Comparison of ENCODE assay signal across 26 cellular contexts in the genomic region with DNA sequence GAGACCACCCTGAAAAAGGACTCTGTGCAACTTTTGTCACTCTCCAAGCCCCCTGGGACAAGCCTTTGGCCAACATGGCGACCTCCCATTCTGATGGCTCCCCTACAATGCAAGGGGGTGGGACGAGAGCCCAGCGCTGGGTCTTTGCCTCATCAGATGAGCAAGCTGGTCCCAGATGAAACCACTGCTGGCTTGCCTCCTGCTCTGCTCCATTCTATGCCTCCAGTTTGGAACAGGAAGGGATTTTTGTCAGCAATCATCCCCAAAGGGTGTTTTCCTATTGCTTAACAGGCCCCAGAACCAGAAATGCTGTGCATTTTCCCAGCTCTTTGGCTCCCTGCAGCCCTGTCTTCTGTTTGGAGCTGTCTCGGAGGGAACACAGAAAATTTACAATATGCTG.
DNase-seq lines count a peak whose midpoint lies in the region; ATAC-seq and TF ChIP-seq lines count a peak whose summit lies in the region.
"Had no signal": no experiment of that assay in that cellular context is flagged by ENCODE, and none has a peak within 500 bp of the region (broad histone marks: within the 10 kb centered on the region; RNA-seq: fewer than 3 reads in every experiment).

No MANE protein-coding gene starts in this region.

- no peak for TF ChIP-seq EP300 in gastroesophageal sphincter (IDR thresholded peaks at IDR 0.05)

- no peaks in the 10 kb centered on the region for H3K36me3 ChIP-seq in gastroesophageal sphincter
- H3K36me3 ChIP-seq: left lung, ovary, right lobe of liver, thoracic aorta had no signal

- H3K4me1 ChIP-seq in gastroesophageal sphincter = peaks cover 0 to 7% (median 0%) of the 10 kb centered on the region in 3 donors
- H3K4me1 ChIP-seq: right lobe of liver had no signal

- peaks cover 33% of the 10 kb centered on the region for H3K4me1 Mint-ChIP-seq in nephron
- H3K4me1 Mint-ChIP-seq in activated CD8-positive, alpha-beta memory T cell treated with anti-CD3 and anti-CD28 coated beads, Interleukin-2, amount 10 ng/mL, durations not matched to agents 7 days and 5 days = no peaks in the 10 kb centered on the region
- H3K4me1 Mint-ChIP-seq: activated CD4-positive, alpha-beta memory T cell treated with anti-CD3 and anti-CD28 coated beads, Interleukin-2, amount 10 ng/mL, durations not matched to agents 7 days and 5 days; activated naive CD8-positive, alpha-beta T cell treated with anti-CD3 and anti-CD28 coated beads, Interleukin-2, amount 10 ng/mL, durations not matched to agents 7 days and 5 days had no signal

- TF ChIP-seq POLR2A in gastroesophageal sphincter (IDR thresholded peaks at IDR 0.05) = no peak

- 52 to 71% methylated on average over 1 to 4 of the region's 4 CpGs for WGBS in gastroesophageal sphincter (ENCODE audit: low coverage in 1 of 2), 2 donors

- no peak overlapping the region for H3K4me3 Mint-ChIP-seq in nephron
- no peak overlapping the region for H3K4me3 Mint-ChIP-seq in activated CD8-positive, alpha-beta memory T cell treated with anti-CD3 and anti-CD28 coated beads, Interleukin-2, amount 10 ng/mL, durations not matched to agents 7 days and 5 days
- H3K4me3 Mint-ChIP-seq: activated CD4-positive, alpha-beta memory T cell treated with anti-CD3 and anti-CD28 coated beads, Interleukin-2, amount 10 ng/mL, durations not matched to agents 7 days and 5 days; activated naive CD8-positive, alpha-beta T cell treated with anti-CD3 and anti-CD28 coated beads, Interleukin-2, amount 10 ng/mL, durations not matched to agents 7 days and 5 days; natural killer cell treated with Interleukin-12 subunit alpha and Interleukin-12 subunit beta and Interleukin-15 and Interleukin-18, amount 100 ng/mL, for 72 hours had no signal

- no peaks in the 10 kb centered on the region for H3K9me3 Mint-ChIP-seq in nephron
- no peaks in the 10 kb centered on the region for H3K9me3 Mint-ChIP-seq in activated CD8-positive, alpha-beta memory T cell treated with anti-CD3 and anti-CD28 coated beads, Interleukin-2, amount 10 ng/mL, durations not matched to agents 7 days and 5 days (ENCODE audit: low read depth)
- H3K9me3 Mint-ChIP-seq: activated CD4-positive, alpha-beta memory T cell treated with anti-CD3 and anti-CD28 coated beads, Interleukin-2, amount 10 ng/mL, durations not matched to agents 7 days and 5 days; activated naive CD8-positive, alpha-beta T cell treated with anti-CD3 and anti-CD28 coated beads, Interleukin-2, amount 10 ng/mL, durations not matched to agents 7 days and 5 days had no signal

- peak overlapping the region; percentile 24 to 46 (median 44) for H3K27ac Mint-ChIP-seq in nephron
- H3K27ac Mint-ChIP-seq in activated CD8-positive, alpha-beta memory T cell treated with anti-CD3 and anti-CD28 coated beads, Interleukin-2, amount 10 ng/mL, durations not matched to agents 7 days and 5 days = no peak overlapping the region
- H3K27ac Mint-ChIP-seq: activated CD4-positive, alpha-beta memory T cell treated with anti-CD3 and anti-CD28 coated beads, Interleukin-2, amount 10 ng/mL, durations not matched to agents 7 days and 5 days; activated naive CD8-positive, alpha-beta T cell treated with anti-CD3 and anti-CD28 coated beads, Interleukin-2, amount 10 ng/mL, durations not matched to agents 7 days and 5 days; natural killer cell treated with Interleukin-12 subunit alpha and Interleukin-12 subunit beta and Interleukin-15 and Interleukin-18, amount 100 ng/mL, for 72 hours had no signal

- DNase-seq in Right ventricle myocardium inferior (ENCODE audit: missing footprints) (peak; percentile 85), cardiac septum (ENCODE audit: low spot score) (no peak), DMS53 (lab: John Stamatoyannopoulos, UW) (no peak)
- DNase-seq in effector CD8-positive, alpha-beta T cell (lab: John Stamatoyannopoulos, UW) = no peak
- DNase-seq in activated CD8-positive, alpha-beta memory T cell treated with anti-CD3 and anti-CD28 coated beads, Interleukin-2, amount 10 ng/mL, durations not matched to agents 7 days and 5 days = no peak
- DNase-seq: 8988T; activated CD4-positive, alpha-beta memory T cell treated with anti-CD3 and anti-CD28 coated beads, Interleukin-2, amount 10 ng/mL, durations not matched to agents 7 days and 5 days; activated effector memory CD4-positive, alpha-beta T cell treated with Interleukin-2 at 50 U/mL for 16 hours; activated naive CD8-positive, alpha-beta T cell treated with anti-CD3 and anti-CD28 coated beads, Interleukin-2, amount 10 ng/mL, durations not matched to agents 7 days and 5 days; dorsolateral prefrontal cortex; GDM1; left lung; NCI-H2029 treated with DMSO at 0.1 percent for 48 hours; NCI-H345; NCI-H774; ovary; right lobe of liver; SHP77; stimulated activated CD4-positive, alpha-beta T cell treated with anti-CD3 and anti-CD28 coated beads, Interleukin-4, amount 100 ng/mL, for 4 hours; stimulated activated naive CD4-positive, alpha-beta T cell had no signal

- no peak overlapping the region for H3K4me3 ChIP-seq in gastroesophageal sphincter
- H3K4me3 ChIP-seq: dorsolateral prefrontal cortex, K562, left lung, ovary, right lobe of liver, thoracic aorta had no signal

- ATAC-seq in Right ventricle myocardium inferior (peak; percentile 80), gastroesophageal sphincter (peak; percentile 57), HG03521 (IDR thresholded peaks at IDR 0.05; ENCODE audit: unreplicated experiment) (no peak)
- no peak for ATAC-seq in activated CD8-positive, alpha-beta memory T cell treated with anti-CD3 and anti-CD28 coated beads, Interleukin-2, amount 10 ng/mL, durations not matched to agents 7 days and 5 days
- ATAC-seq: K562; left lung; natural killer cell treated with Interleukin-12 subunit alpha and Interleukin-12 subunit beta and Interleukin-15 and Interleukin-18, amount 100 ng/mL, for 72 hours; right lobe of liver had no signal

- intact Hi-C loops in Right ventricle myocardium inferior (cut with DNase I) (no loop called here), cardiac septum (cut with DNase I) (no loop called here)

- CTCF ChIA-PET in activated CD8-positive, alpha-beta memory T cell treated with anti-CD3 and anti-CD28 coated beads, Interleukin-2, amount 10 ng/mL, durations not matched to agents 7 days and 5 days (lab: Charles Lee) = no interaction called here

- H3K9me3 ChIP-seq in gastroesophageal sphincter = no peaks in the 10 kb centered on the region
- H3K9me3 ChIP-seq: left lung, ovary, right lobe of liver, thoracic aorta had no signal

- no peaks in the 10 kb centered on the region for H3K27me3 ChIP-seq in gastroesophageal sphincter
- H3K27me3 ChIP-seq: left lung, ovary, right lobe of liver had no signal

- TF ChIP-seq CTCF in gastroesophageal sphincter (IDR thresholded peaks at IDR 0.05) (no peak), nephron (IDR thresholded peaks at IDR 0.05; ENCODE audit: unreplicated experiment in 3 of 3) (no peak)

- peaks cover 18% of the 10 kb centered on the region for H3K27me3 Mint-ChIP-seq in nephron (ENCODE audit: low read depth)
- H3K27me3 Mint-ChIP-seq in activated CD8-positive, alpha-beta memory T cell treated with anti-CD3 and anti-CD28 coated beads, Interleukin-2, amount 10 ng/mL, durations not matched to agents 7 days and 5 days = no peaks in the 10 kb centered on the region
- H3K27me3 Mint-ChIP-seq: activated CD4-positive, alpha-beta memory T cell treated with anti-CD3 and anti-CD28 coated beads, Interleukin-2, amount 10 ng/mL, durations not matched to agents 7 days and 5 days had no signal

- no peak overlapping the region for H3K27ac ChIP-seq in gastroesophageal sphincter
- H3K27ac ChIP-seq: dorsolateral prefrontal cortex, left lung, ovary, right lobe of liver, thoracic aorta had no signal

- no peaks in the 10 kb centered on the region for H3K36me3 Mint-ChIP-seq in nephron (ENCODE audit: low read depth)
- H3K36me3 Mint-ChIP-seq in activated CD8-positive, alpha-beta memory T cell treated with anti-CD3 and anti-CD28 coated beads, Interleukin-2, amount 10 ng/mL, durations not matched to agents 7 days and 5 days = no peaks in the 10 kb centered on the region
- H3K36me3 Mint-ChIP-seq: activated naive CD8-positive, alpha-beta T cell treated with anti-CD3 and anti-CD28 coated beads, Interleukin-2, amount 10 ng/mL, durations not matched to agents 7 days and 5 days; natural killer cell treated with Interleukin-12 subunit alpha and Interleukin-12 subunit beta and Interleukin-15 and Interleukin-18, amount 100 ng/mL, for 72 hours had no signal

Comparison
In these comparisons a context has a peak if more than half of its experiments do, and no peak if none do; other contexts are left out.
1. ATAC-seq: peak in Right ventricle myocardium inferior (single experiment) and gastroesophageal sphincter (single experiment); none in activated CD8-positive, alpha-beta memory T cell treated with anti-CD3 and anti-CD28 coated beads, Interleukin-2, amount 10 ng/mL, durations not matched to agents 7 days and 5 days (single experiment) and HG03521 (single experiment).